ENCODE assay signal across 10 cellular contexts in the genomic region with DNA sequence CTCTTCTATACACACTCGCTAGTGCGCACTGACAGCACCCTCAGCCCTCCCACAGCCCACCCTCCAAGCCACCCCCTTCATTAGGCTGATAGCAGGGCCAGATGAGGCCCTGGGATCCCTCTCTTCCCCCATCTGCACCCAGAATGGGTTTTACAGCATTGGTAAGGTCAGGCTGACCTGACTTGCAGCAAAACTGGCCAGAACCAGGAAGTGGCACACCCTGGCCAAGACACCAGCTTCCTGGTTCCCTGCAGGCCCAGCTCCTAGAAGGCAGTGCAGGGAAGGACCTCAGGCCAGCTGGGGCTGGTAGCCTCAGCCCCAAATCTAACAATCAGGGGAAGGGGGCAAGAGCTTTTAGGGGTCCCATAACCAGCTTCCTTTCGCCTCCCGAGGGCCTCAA. TPM values are rescaled to one million over a fixed set of nuclear protein-coding genes. Genes with fewer than 3 reads are reported as not detected.
DNase-seq lines count a peak whose midpoint lies in the region; ATAC-seq and TF ChIP-seq lines count a peak whose summit lies in the region.
"Had no signal": no experiment of that assay in that cellular context is flagged by ENCODE, and none has a peak within 500 bp of the region (broad histone marks: within the 10 kb centered on the region; RNA-seq: fewer than 3 reads in every experiment).

No MANE protein-coding gene starts in this region.

- CTCF ChIA-PET in activated CD8-positive, alpha-beta T cell treated with anti-CD3 and anti-CD28 coated beads, Interleukin-2, amount 10 ng/mL, durations not matched to agents 7 days and 5 days (lab: Charles Lee): interaction anchor here (2.0 kb wide), 1 partner anchor 99 kb away, joined by 8 read pairs; no protein-coding TSS in a partner anchor
- CTCF ChIA-PET in activated CD8-positive, alpha-beta T cell treated with anti-CD3 and anti-CD28 coated beads for 36 hours (lab: Charles Lee): interaction anchor here (0.5 to 1.2 kb wide), 3 partner anchors 12 to 213 kb away, joined by 3 to 4 read pairs (median 3); no protein-coding TSS in a partner anchor

- DNase-seq in activated CD8-positive, alpha-beta T cell treated with anti-CD3 and anti-CD28 coated beads, Interleukin-2, amount 10 ng/mL, durations not matched to agents 7 days and 5 days: no peak
- DNase-seq in activated CD8-positive, alpha-beta T cell treated with anti-CD3 and anti-CD28 coated beads for 36 hours: no peak
- DNase-seq in mesothelial cell of epicardium (ENCODE audit: low spot score in 2 of 2, unreplicated experiment in 2 of 2): no peak
- DNase-seq in vagina (ENCODE audit: extremely low spot score in 2 of 2): no peak
- no peak for DNase-seq in dermis blood vessel endothelial cell
- no peak for DNase-seq in cerebellar cortex (ENCODE audit: low spot score)
- DNase-seq: activated T-cell treated with anti-CD3 and anti-CD28 coated beads, Interleukin-2, amount 50 U/mL, for 1 hour; stimulated activated CD4-positive, alpha-beta T cell treated with anti-CD3 and anti-CD28 coated beads, Interleukin-4, amount 100 ng/mL, for 1 hour had no signal

- no peaks in the 10 kb centered on the region for H3K9me3 Mint-ChIP-seq in activated CD8-positive, alpha-beta T cell treated with anti-CD3 and anti-CD28 coated beads, Interleukin-2, amount 10 ng/mL, durations not matched to agents 7 days and 5 days (ENCODE audit: insufficient read depth)
- H3K9me3 Mint-ChIP-seq in activated CD8-positive, alpha-beta T cell treated with anti-CD3 and anti-CD28 coated beads for 36 hours: no peaks in the 10 kb centered on the region
- H3K9me3 Mint-ChIP-seq in brain: no peaks in the 10 kb centered on the region
- H3K9me3 Mint-ChIP-seq in mesothelial cell of epicardium: no peaks in the 10 kb centered on the region

- H3K27me3 Mint-ChIP-seq in activated CD8-positive, alpha-beta T cell treated with anti-CD3 and anti-CD28 coated beads, Interleukin-2, amount 10 ng/mL, durations not matched to agents 7 days and 5 days (ENCODE audit: low read depth): peaks cover 2% of the 10 kb centered on the region
- H3K27me3 Mint-ChIP-seq in activated CD8-positive, alpha-beta T cell treated with anti-CD3 and anti-CD28 coated beads for 36 hours: no peaks in the 10 kb centered on the region
- H3K27me3 Mint-ChIP-seq in brain (no peaks in the 10 kb centered on the region), mesothelial cell of epicardium (ENCODE audit: low read depth) (no peaks in the 10 kb centered on the region)

- ATAC-seq in activated CD8-positive, alpha-beta T cell treated with anti-CD3 and anti-CD28 coated beads, Interleukin-2, amount 10 ng/mL, durations not matched to agents 7 days and 5 days: peak; percentile 16
- ATAC-seq in activated CD8-positive, alpha-beta T cell treated with anti-CD3 and anti-CD28 coated beads for 36 hours: no peak
- ATAC-seq in GM18873 (IDR thresholded peaks at IDR 0.05; ENCODE audit: low FRiP score, unreplicated experiment): no peak

- H3K36me3 Mint-ChIP-seq in activated CD8-positive, alpha-beta T cell treated with anti-CD3 and anti-CD28 coated beads, Interleukin-2, amount 10 ng/mL, durations not matched to agents 7 days and 5 days (ENCODE audit: low read depth): no peaks in the 10 kb centered on the region
- no peaks in the 10 kb centered on the region for H3K36me3 Mint-ChIP-seq in activated CD8-positive, alpha-beta T cell treated with anti-CD3 and anti-CD28 coated beads for 36 hours (ENCODE audit: low read depth)
- H3K36me3 Mint-ChIP-seq in brain: no peaks in the 10 kb centered on the region
- H3K36me3 Mint-ChIP-seq in mesothelial cell of epicardium: no peaks in the 10 kb centered on the region

- H3K27ac Mint-ChIP-seq in activated CD8-positive, alpha-beta T cell treated with anti-CD3 and anti-CD28 coated beads, Interleukin-2, amount 10 ng/mL, durations not matched to agents 7 days and 5 days: peak overlapping the region; percentile 67
- H3K27ac Mint-ChIP-seq in activated CD8-positive, alpha-beta T cell treated with anti-CD3 and anti-CD28 coated beads for 36 hours: no peak overlapping the region
- peak overlapping the region; percentile 87 to 95 (median 90) for H3K27ac Mint-ChIP-seq in brain
- peak overlapping the region; percentile 93 for H3K27ac Mint-ChIP-seq in mesothelial cell of epicardium

- intact Hi-C loops in activated CD8-positive, alpha-beta T cell treated with anti-CD3 and anti-CD28 coated beads for 36 hours (cut with micrococcal nuclease): no loop called here
- intact Hi-C loops in vagina (cut with DNase I): no loop called here

- TF ChIP-seq POLR2A in vagina (IDR thresholded peaks at IDR 0.05): no peak

- POLR2A ChIA-PET in activated CD8-positive, alpha-beta T cell treated with anti-CD3 and anti-CD28 coated beads, Interleukin-2, amount 10 ng/mL, durations not matched to agents 7 days and 5 days (lab: Charles Lee): interaction anchor here (0.6 to 0.8 kb wide), 2 partner anchors 80 to 107 kb away, joined by 3 read pairs; a partner anchor contains a TSS
- POLR2A ChIA-PET in activated CD8-positive, alpha-beta T cell treated with anti-CD3 and anti-CD28 coated beads for 36 hours (lab: Charles Lee): interaction anchor here (0.6 to 0.9 kb wide), 2 partner anchors 56 to 1281 kb away, joined by 3 read pairs; a partner anchor contains a TSS

- H3K9me3 ChIP-seq in vagina: no peaks in the 10 kb centered on the region

- no peaks in the 10 kb centered on the region for H3K27me3 ChIP-seq in vagina

- peak overlapping the region; percentile 89 for H3K27ac ChIP-seq in vagina

- no peaks in the 10 kb centered on the region for H3K36me3 ChIP-seq in vagina

- no peak for TF ChIP-seq CTCF in activated CD8-positive, alpha-beta T cell treated with anti-CD3 and anti-CD28 coated beads for 36 hours (IDR thresholded peaks at IDR 0.05)
- TF ChIP-seq CTCF in brain (conservative IDR thresholded peaks at IDR 0.05) (no peak), mesothelial cell of epicardium (IDR thresholded peaks at IDR 0.05; ENCODE audit: unreplicated experiment) (no peak), vagina (IDR thresholded peaks at IDR 0.05) (no peak)

- peaks cover 87% of the 10 kb centered on the region for H3K4me1 ChIP-seq in vagina

- H3K4me3 Mint-ChIP-seq in activated CD8-positive, alpha-beta T cell treated with anti-CD3 and anti-CD28 coated beads, Interleukin-2, amount 10 ng/mL, durations not matched to agents 7 days and 5 days: no peak overlapping the region
- H3K4me3 Mint-ChIP-seq in activated CD8-positive, alpha-beta T cell treated with anti-CD3 and anti-CD28 coated beads for 36 hours: no peak overlapping the region
- H3K4me3 Mint-ChIP-seq in brain (peak overlapping the region in 1 of 5 experiments; percentile 17), mesothelial cell of epicardium (no peak overlapping the region)

- peaks cover 30% of the 10 kb centered on the region for H3K4me1 Mint-ChIP-seq in activated CD8-positive, alpha-beta T cell treated with anti-CD3 and anti-CD28 coated beads, Interleukin-2, amount 10 ng/mL, durations not matched to agents 7 days and 5 days (ENCODE audit: low read depth)
- peaks cover 5% of the 10 kb centered on the region for H3K4me1 Mint-ChIP-seq in activated CD8-positive, alpha-beta T cell treated with anti-CD3 and anti-CD28 coated beads for 36 hours (ENCODE audit: low read depth)
- H3K4me1 Mint-ChIP-seq in brain: peaks cover 92% of the 10 kb centered on the region
- H3K4me1 Mint-ChIP-seq in mesothelial cell of epicardium: peaks cover 62% of the 10 kb centered on the region

- H3K4me3 ChIP-seq in vagina: no peak overlapping the region

RNA-seq across cellular contexts. Expression of a gene that starts 50.0 kb away (rescaled TPM):
- total RNA-seq in activated CD8-positive, alpha-beta T cell treated with anti-CD3 and anti-CD28 coated beads, Interleukin-2, amount 10 ng/mL, durations not matched to agents 7 days and 5 days: 10 to 100 TPM; 46.3 to 48.7 TPM
- 10 to 100 TPM; 69.5 to 70.0 TPM for total RNA-seq in activated CD8-positive, alpha-beta T cell treated with anti-CD3 and anti-CD28 coated beads for 36 hours
- polyA plus RNA-seq in brain (ENCODE audit: insufficient read depth, low read depth, low replicate concordance): 58.5 TPM
- total RNA-seq in mesothelial cell of epicardium (39.9 to 44.5 TPM (median 42.1 TPM) in 3 replicates), vagina (6.9 TPM), dermis blood vessel endothelial cell (25.4 and 25.9 TPM in 2 replicates)

RNA-seq across cellular contexts. Expression of a gene that starts 55.4 kb away (rescaled TPM):
- total RNA-seq in activated CD8-positive, alpha-beta T cell treated with anti-CD3 and anti-CD28 coated beads, Interleukin-2, amount 10 ng/mL, durations not matched to agents 7 days and 5 days: under 1 TPM in 1 of 2 experiments, not detected in 1; 0.18 TPM
- total RNA-seq in activated CD8-positive, alpha-beta T cell treated with anti-CD3 and anti-CD28 coated beads for 36 hours: under 1 TPM; 0.29 to 0.40 TPM
- 97.8 TPM for polyA plus RNA-seq in brain (ENCODE audit: insufficient read depth, low read depth, low replicate concordance)
- total RNA-seq in mesothelial cell of epicardium: 37.0 to 38.7 TPM (median 37.8 TPM) in 3 replicates
- total RNA-seq in vagina: 28.7 TPM
- total RNA-seq in dermis blood vessel endothelial cell: 6.5 and 6.8 TPM in 2 replicates
